Comparison of ENCODE assay signal across 8 cellular contexts in the genomic region with DNA sequence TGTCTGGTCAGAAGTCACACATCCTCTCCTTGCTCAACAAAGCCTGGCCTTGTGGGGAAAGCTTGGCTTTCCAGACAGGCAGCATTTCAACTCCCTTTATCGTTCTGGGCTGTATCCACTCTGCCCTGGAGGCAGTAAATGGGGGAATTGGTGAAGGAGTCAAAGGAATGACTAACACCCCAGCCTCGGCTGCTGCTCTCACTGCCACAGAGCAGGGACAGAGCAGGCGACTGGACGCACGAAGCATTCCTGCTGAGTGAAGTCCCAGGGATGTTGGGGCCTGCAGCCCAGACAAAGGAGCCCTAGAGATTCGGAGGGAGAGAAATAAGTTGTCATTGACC. TPM values are rescaled to one million over a fixed set of nuclear protein-coding genes. Genes with fewer than 3 reads are reported as not detected.
DNase-seq lines count a peak whose midpoint lies in the region; ATAC-seq lines count a peak whose summit lies in the region.

No MANE protein-coding gene starts in this region.

- H3K4me1 Mint-ChIP-seq in activated T-helper 1 cell treated with anti-CD3 and anti-CD28 coated beads, Interleukin-12 subunit alpha, Interleukin-12 subunit beta, Interleukin-2, Interleukin-4 antibody, amounts not matched to agents 30 ng/mL and 10 ng/mL and 1 ng/mL, durations not matched to agents 14 hours and 24 hours and 36 hours (ENCODE audit: low read depth) = peaks cover 22% of the 10 kb centered on the region
- peaks cover 31 to 37% of the 10 kb centered on the region in 2 donors for H3K4me1 Mint-ChIP-seq in immature natural killer cell

- H3K27ac Mint-ChIP-seq in activated T-helper 1 cell treated with anti-CD3 and anti-CD28 coated beads, Interleukin-12 subunit alpha, Interleukin-12 subunit beta, Interleukin-2, Interleukin-4 antibody, amounts not matched to agents 30 ng/mL and 10 ng/mL and 1 ng/mL, durations not matched to agents 14 hours and 24 hours and 36 hours = no peak overlapping the region
- peak overlapping the region; percentile 82 to 91 (median 87) for H3K27ac Mint-ChIP-seq in immature natural killer cell

- no peak overlapping the region for H3K4me3 ChIP-seq in ACC112 (ENCODE audit: low read depth, low read length)

- no peaks in the 10 kb centered on the region for H3K36me3 Mint-ChIP-seq in activated T-helper 1 cell treated with anti-CD3 and anti-CD28 coated beads, Interleukin-12 subunit alpha, Interleukin-12 subunit beta, Interleukin-2, Interleukin-4 antibody, amounts not matched to agents 30 ng/mL and 10 ng/mL and 1 ng/mL, durations not matched to agents 14 hours and 24 hours and 36 hours (ENCODE audit: low read depth)
- no peaks in the 10 kb centered on the region for H3K36me3 Mint-ChIP-seq in immature natural killer cell

- peak overlapping the region; percentile 49 for H3K4me3 Mint-ChIP-seq in activated T-helper 1 cell treated with anti-CD3 and anti-CD28 coated beads, Interleukin-12 subunit alpha, Interleukin-12 subunit beta, Interleukin-2, Interleukin-4 antibody, amounts not matched to agents 30 ng/mL and 10 ng/mL and 1 ng/mL, durations not matched to agents 14 hours and 24 hours and 36 hours
- H3K4me3 Mint-ChIP-seq in immature natural killer cell = peak overlapping the region; percentile 74 to 93 (median 85)

- DNase-seq in EL (peak; percentile 83), immature natural killer cell (no peak), NCI-H82 (lab: John Stamatoyannopoulos, UW) (no peak)
- no peak for DNase-seq in activated T-helper 1 cell treated with anti-CD3 and anti-CD28 coated beads, Interleukin-12 subunit alpha, Interleukin-12 subunit beta, Interleukin-2, Interleukin-4 antibody, amounts not matched to agents 30 ng/mL and 10 ng/mL and 1 ng/mL, durations not matched to agents 14 hours and 24 hours and 36 hours (ENCODE audit: low spot score)

- H3K4me1 ChIP-seq in ACC112 (ENCODE audit: control insufficient read depth, insufficient read depth, low read length, unreplicated experiment) = peaks cover 5% of the 10 kb centered on the region

- no peaks in the 10 kb centered on the region for H3K79me2 ChIP-seq in ACC112 (ENCODE audit: control insufficient read depth, insufficient read depth, low read length, unreplicated experiment)

- H3K27me3 Mint-ChIP-seq in activated T-helper 1 cell treated with anti-CD3 and anti-CD28 coated beads, Interleukin-12 subunit alpha, Interleukin-12 subunit beta, Interleukin-2, Interleukin-4 antibody, amounts not matched to agents 30 ng/mL and 10 ng/mL and 1 ng/mL, durations not matched to agents 14 hours and 24 hours and 36 hours (ENCODE audit: insufficient read depth) = peaks cover 6% of the 10 kb centered on the region
- H3K27me3 Mint-ChIP-seq in immature natural killer cell (ENCODE audit: low read depth in 3 of 3) = peaks cover 0 to 1% (median 0%) of the 10 kb centered on the region in 3 donors

- no peaks in the 10 kb centered on the region for H3K27me3 ChIP-seq in ACC112 (ENCODE audit: insufficient read depth, low read length)

- ATAC-seq in HG03439 (IDR thresholded peaks at IDR 0.05; ENCODE audit: unreplicated experiment) = no peak
- no peak for ATAC-seq in HG03135 (IDR thresholded peaks at IDR 0.05; ENCODE audit: unreplicated experiment)
- ATAC-seq in GM21528 (IDR thresholded peaks at IDR 0.05; ENCODE audit: low FRiP score, unreplicated experiment) = no peak

- no peaks in the 10 kb centered on the region for H3K36me3 ChIP-seq in ACC112 (ENCODE audit: insufficient read depth, low read length)

- peak overlapping the region; percentile 9 for H2AFZ ChIP-seq in ACC112 (ENCODE audit: low read length, unreplicated experiment)

- no peaks in the 10 kb centered on the region for H3K9me3 Mint-ChIP-seq in activated T-helper 1 cell treated with anti-CD3 and anti-CD28 coated beads, Interleukin-12 subunit alpha, Interleukin-12 subunit beta, Interleukin-2, Interleukin-4 antibody, amounts not matched to agents 30 ng/mL and 10 ng/mL and 1 ng/mL, durations not matched to agents 14 hours and 24 hours and 36 hours
- no peaks in the 10 kb centered on the region for H3K9me3 Mint-ChIP-seq in immature natural killer cell

- intact Hi-C loops in activated T-helper 1 cell treated with anti-CD3 and anti-CD28 coated beads, Interleukin-12 subunit alpha, Interleukin-12 subunit beta, Interleukin-2, Interleukin-4 antibody, amounts not matched to agents 30 ng/mL and 10 ng/mL and 1 ng/mL, durations not matched to agents 14 hours and 24 hours and 36 hours (cut with micrococcal nuclease) = loop anchor here (2.0 to 5.0 kb wide), 3 partner anchors 164 to 431 kb away; a partner anchor contains a TSS

- H3K27ac ChIP-seq in ACC112 (ENCODE audit: low read depth, low read length) = no peak overlapping the region

RNA-seq across cellular contexts. Expression of a gene that starts 52.7 kb away (rescaled TPM):
- total RNA-seq in activated T-helper 1 cell treated with anti-CD3 and anti-CD28 coated beads, Interleukin-12 subunit alpha, Interleukin-12 subunit beta, Interleukin-2, Interleukin-4 antibody, amounts not matched to agents 30 ng/mL and 10 ng/mL and 1 ng/mL, durations not matched to agents 14 hours and 24 hours and 36 hours = 0.39 TPM in 1 of 2 replicates, not detected in the other
- polyA plus RNA-seq in immature natural killer cell = 1 to 10 TPM in 2 of 3 donors, under 1 TPM in 1; 0.78 to 2.4 (median 1.4) TPM
